ENCODE assay signal across 27 cellular contexts in genomic region chr6:140845666-140846065, GRCh38.
A peak's percentile ranks its signal among the peaks of the same experiment; 100 is the strongest.
DNase-seq lines count a peak whose midpoint lies in the region; FAIRE-seq and TF ChIP-seq lines count a peak whose summit lies in the region.
"Had no signal": no experiment of that assay in that cellular context is flagged by ENCODE, and none has a peak within 500 bp of the region (broad histone marks: within the 10 kb centered on the region; RNA-seq: fewer than 3 reads in every experiment).

No MANE protein-coding gene starts in this region.

- H3K36me3 Mint-ChIP-seq in astrocyte (ENCODE audit: low read depth, unreplicated experiment) = no peaks in the 10 kb centered on the region
- H3K36me3 Mint-ChIP-seq in osteocyte (ENCODE audit: unreplicated experiment) = peaks cover 6% of the 10 kb centered on the region
- H3K36me3 Mint-ChIP-seq: CD4-positive, alpha-beta memory T cell had no signal

- no peaks in the 10 kb centered on the region for H3K9me2 ChIP-seq in GM23248 (ENCODE audit: insufficient read depth)

- H3K9me3 ChIP-seq in GM23248 (ENCODE audit: low read depth) = no peaks in the 10 kb centered on the region
- H3K9me3 ChIP-seq in astrocyte (ENCODE audit: insufficient read depth, low read depth, low read length) = no peaks in the 10 kb centered on the region

- TF ChIP-seq CTCF in astrocyte (IDR thresholded peaks at IDR 0.05; ENCODE audit: insufficient read depth, low read depth, low read length) = no peak
- no peak for TF ChIP-seq CTCF in osteocyte (IDR thresholded peaks at IDR 0.05)

- no peak overlapping the region for H3K9ac ChIP-seq in GM23248
- no peak overlapping the region for H3K9ac ChIP-seq in astrocyte (ENCODE audit: low read length)

- peak overlapping the region; percentile 39 for H3K4me2 ChIP-seq in GM23248 (ENCODE audit: unreplicated experiment)
- H3K4me2 ChIP-seq in astrocyte (ENCODE audit: low read length) = no peak overlapping the region

- H3K36me3 ChIP-seq in ACC112 (ENCODE audit: insufficient read depth, low read length) (no peaks in the 10 kb centered on the region), GM23248 (ENCODE audit: low read depth) (no peaks in the 10 kb centered on the region), astrocyte (ENCODE audit: insufficient read depth, low read length) (no peaks in the 10 kb centered on the region)

- H3K27ac ChIP-seq in ACC112 (ENCODE audit: low read depth, low read length) (peak overlapping the region; percentile 90), GM23248 (no peak overlapping the region), astrocyte (ENCODE audit: low read depth, low read length) (no peak overlapping the region)

- H3K79me2 ChIP-seq in ACC112 (ENCODE audit: control insufficient read depth, insufficient read depth, low read length, unreplicated experiment) = no peaks in the 10 kb centered on the region
- H3K79me2 ChIP-seq in GM23248 (ENCODE audit: insufficient read depth) = no peaks in the 10 kb centered on the region
- no peaks in the 10 kb centered on the region for H3K79me2 ChIP-seq in astrocyte (ENCODE audit: insufficient read depth, low read length)

- in situ Hi-C loops in GM23248 (cut with MboI) = no loop called here

- H3K4me3 Mint-ChIP-seq in astrocyte (ENCODE audit: unreplicated experiment) (no peak overlapping the region), osteocyte (ENCODE audit: unreplicated experiment) (no peak overlapping the region)
- H3K4me3 Mint-ChIP-seq: CD4-positive, alpha-beta memory T cell had no signal

- DNase-seq in GM23248 (no peak), astrocyte (ENCODE audit: low read depth) (peak; percentile 29), osteocyte (ENCODE audit: extremely low spot score, unreplicated experiment) (no peak), DMS114 treated with DMSO at 0.1 percent for 48 hours (lab: John Stamatoyannopoulos, UW; ENCODE audit: unreplicated experiment) (no peak), NOMO-1 treated with DMSO at 0.1 percent for 48 hours (lab: John Stamatoyannopoulos, UW; ENCODE audit: unreplicated experiment) (no peak), NCI-H146 (lab: John Stamatoyannopoulos, UW) (no peak)
- DNase-seq: C1 segment of cervical spinal cord; CD4-positive, alpha-beta memory T cell; COR-L47; EL; GDM1; HCEC 1CT; KBM-7; NCI-H1105 treated with DMSO at 0.1 percent for 48 hours; NCI-H2029; NCI-H446; NCI-H524 treated with DMSO at 0.1 percent for 48 hours; NCI-H82; NK-92 treated with Interleukin-12 subunit alpha and Interleukin-12 subunit beta, amount 100 ng/mL, for 24 hours; RPMI8226; SHP77 had no signal

- no peaks in the 10 kb centered on the region for H3K4me1 Mint-ChIP-seq in astrocyte (ENCODE audit: low read depth, unreplicated experiment)
- H3K4me1 Mint-ChIP-seq in osteocyte (ENCODE audit: unreplicated experiment) = peaks cover 56% of the 10 kb centered on the region
- H3K4me1 Mint-ChIP-seq: CD4-positive, alpha-beta memory T cell had no signal

- no peak overlapping the region for H3K4me3 ChIP-seq in ACC112 (ENCODE audit: low read depth, low read length)
- H3K4me3 ChIP-seq in GM23248 = no peak overlapping the region
- H3K4me3 ChIP-seq in astrocyte (ENCODE audit: insufficient read depth, low read depth, low read length) = no peak overlapping the region
- H3K4me3 ChIP-seq: GM12878, MG63 had no signal

- H2AFZ ChIP-seq in ACC112 (ENCODE audit: low read length, unreplicated experiment) (peak overlapping the region; percentile 17), GM23248 (0 out of 2 replicates have a peak overlapping the region, but pooled peaks have one; percentile 29), astrocyte (ENCODE audit: low read depth, low read length) (peak overlapping the region; percentile 23)

- H3K27me3 Mint-ChIP-seq in astrocyte (ENCODE audit: low read depth, unreplicated experiment) (no peaks in the 10 kb centered on the region), osteocyte (ENCODE audit: unreplicated experiment) (no peaks in the 10 kb centered on the region)
- H3K27me3 Mint-ChIP-seq: CD4-positive, alpha-beta memory T cell had no signal

- H3K27ac Mint-ChIP-seq in astrocyte (ENCODE audit: unreplicated experiment) (no peak overlapping the region), osteocyte (ENCODE audit: unreplicated experiment) (peak overlapping the region; percentile 81)
- H3K27ac Mint-ChIP-seq: CD4-positive, alpha-beta memory T cell had no signal

- FAIRE-seq in astrocyte (lab: Jason Lieb, UNC) = peak; percentile 5
- FAIRE-seq: A204.1, GM12878, H1, HTR-8/SVneo had no signal

- peaks cover 25% of the 10 kb centered on the region for H3F3A ChIP-seq in GM23248 (ENCODE audit: insufficient read depth)

- no peaks in the 10 kb centered on the region for H3K9me3 Mint-ChIP-seq in astrocyte (ENCODE audit: unreplicated experiment)
- H3K9me3 Mint-ChIP-seq in osteocyte (ENCODE audit: unreplicated experiment) = peaks cover 12% of the 10 kb centered on the region

- H3K4me1 ChIP-seq in ACC112 (ENCODE audit: control insufficient read depth, insufficient read depth, low read length, unreplicated experiment) (peaks cover 54% of the 10 kb centered on the region), GM23248 (ENCODE audit: insufficient read depth) (peaks cover 45% of the 10 kb centered on the region), astrocyte (ENCODE audit: insufficient read depth, low read length) (peaks cover 13% of the 10 kb centered on the region)

- no peaks in the 10 kb centered on the region for H3K27me3 ChIP-seq in ACC112 (ENCODE audit: insufficient read depth, low read length)
- no peaks in the 10 kb centered on the region for H3K27me3 ChIP-seq in GM23248 (replicated peaks; ENCODE audit: insufficient read depth)
- no peaks in the 10 kb centered on the region for H3K27me3 ChIP-seq in astrocyte (ENCODE audit: insufficient read depth, low read length)
- H3K27me3 ChIP-seq: MG63 had no signal

- no peaks in the 10 kb centered on the region for H4K20me1 ChIP-seq in GM23248 (ENCODE audit: insufficient read depth)
- H4K20me1 ChIP-seq in astrocyte (ENCODE audit: insufficient read depth, low read length) = no peaks in the 10 kb centered on the region
